In genomic region chr16:86494565-86495356, GRCh38 we compare ENCODE assay signal across 23 cellular contexts. TPM values are rescaled to one million over a fixed set of nuclear protein-coding genes. Genes with fewer than 3 reads are reported as not detected.
DNase-seq lines count a peak whose midpoint lies in the region; TF ChIP-seq lines count a peak whose summit lies in the region.
"Had no signal": no experiment of that assay in that cellular context is flagged by ENCODE, and none has a peak within 500 bp of the region (broad histone marks: within the 10 kb centered on the region; RNA-seq: fewer than 3 reads in every experiment).

No MANE protein-coding gene starts in this region.

- no peaks in the 10 kb centered on the region for H3F3A ChIP-seq in neural cell (ENCODE audit: insufficient read depth, low read length, poor library complexity, severe bottlenecking)

- H4K20me1 ChIP-seq in neural cell (ENCODE audit: insufficient read depth): no peaks in the 10 kb centered on the region

- TF ChIP-seq RAD21 in neural cell (conservative IDR thresholded peaks at IDR 0.05): no peak

- no peaks in the 10 kb centered on the region for H3K36me3 ChIP-seq in neural cell (ENCODE audit: insufficient read depth, low read length)
- H3K36me3 ChIP-seq in suprapubic skin: no peaks in the 10 kb centered on the region
- H3K36me3 ChIP-seq: heart left ventricle, right atrium auricular region had no signal

- TF ChIP-seq POLR2A in suprapubic skin (IDR thresholded peaks at IDR 0.05): no peak

- 8% methylated on average over 49 of the region's 54 CpGs for WGBS in suprapubic skin

- TF ChIP-seq CTCF in glutamatergic neuron (IDR thresholded peaks at IDR 0.05; ENCODE audit: partially characterized antibody, unreplicated experiment) (no peak), neural cell (IDR thresholded peaks at IDR 0.05; ENCODE audit: poor library complexity, severe bottlenecking) (no peak), suprapubic skin (IDR thresholded peaks at IDR 0.05) (no peak)

- no peak overlapping the region for H3K4me2 ChIP-seq in neural cell (ENCODE audit: low read length)

- peak overlapping the region in 2 of 3 donors; percentile 19 to 39 for H3K27ac Mint-ChIP-seq in IgD-negative memory B cell
- no peak overlapping the region for H3K27ac Mint-ChIP-seq in glutamatergic neuron (ENCODE audit: unreplicated experiment)
- H3K27ac Mint-ChIP-seq: activated CD4-positive, alpha-beta memory T cell treated with anti-CD3 and anti-CD28 coated beads, Interleukin-2, amount 10 ng/mL, durations not matched to agents 7 days and 5 days had no signal

- H3K27ac ChIP-seq in neural cell (ENCODE audit: low read length) (no peak overlapping the region), suprapubic skin (no peak overlapping the region)
- H3K27ac ChIP-seq: right atrium auricular region had no signal

- H3K4me3 ChIP-seq in neural cell (ENCODE audit: low read length): peak overlapping the region; percentile 48
- H3K4me3 ChIP-seq in suprapubic skin: no peak overlapping the region
- H3K4me3 ChIP-seq: heart left ventricle, K562, right atrium auricular region had no signal

- H3K4me3 Mint-ChIP-seq in IgD-negative memory B cell (peak overlapping the region in 1 of 4 donors; percentile 8), glutamatergic neuron (ENCODE audit: unreplicated experiment) (no peak overlapping the region)
- H3K4me3 Mint-ChIP-seq: activated CD4-positive, alpha-beta memory T cell treated with anti-CD3 and anti-CD28 coated beads, Interleukin-2, amount 10 ng/mL, durations not matched to agents 7 days and 5 days had no signal

- H3K27me3 Mint-ChIP-seq in IgD-negative memory B cell (peaks cover 64% of the 10 kb centered on the region), glutamatergic neuron (ENCODE audit: unreplicated experiment) (peaks cover 38% of the 10 kb centered on the region)

- no peaks in the 10 kb centered on the region for H3K79me2 ChIP-seq in neural cell (replicated peaks; ENCODE audit: insufficient read depth, low read length)

- DNase-seq in glutamatergic neuron (peak; percentile 30), suprapubic skin (ENCODE audit: low spot score in 2 of 2) (no peak), SHP77 (lab: John Stamatoyannopoulos, UW) (no peak), glomerular visceral epithelial cell (ENCODE audit: extremely low spot score) (no peak)
- DNase-seq in activated CD4-positive, alpha-beta T cell treated with anti-CD3 and anti-CD28 coated beads for 4 hours: no peak
- DNase-seq in activated CD8-positive, alpha-beta memory T cell treated with anti-CD3 and anti-CD28 coated beads for 24 hours: no peak
- DNase-seq: activated CD4-positive, alpha-beta memory T cell treated with anti-CD3 and anti-CD28 coated beads, Interleukin-2, amount 10 ng/mL, durations not matched to agents 7 days and 5 days; activated gamma-delta T cell; cortex of kidney; DMS 273 treated with DMSO at 0.1 percent for 48 hours; HCEC 1CT; heart left ventricle; left ventricle myocardium superior; NCI-H1436 treated with DMSO at 0.1 percent for 48 hours; NCI-H524; occipital lobe; stimulated activated CD8-positive, alpha-beta memory T cell treated with anti-CD3 and anti-CD28 coated beads, Interleukin-4, amount 100 ng/mL, for 48 hours; T-helper 9 cell had no signal

- TF ChIP-seq EP300 in neural cell (conservative IDR thresholded peaks at IDR 0.05; ENCODE audit: poor library complexity, severe bottlenecking): no peak
- TF ChIP-seq EP300 in suprapubic skin (IDR thresholded peaks at IDR 0.05): peak; percentile 37

- no peak overlapping the region for H2AFZ ChIP-seq in neural cell (ENCODE audit: low read depth, low read length)

- H3K9me3 Mint-ChIP-seq in IgD-negative memory B cell (no peaks in the 10 kb centered on the region), glutamatergic neuron (ENCODE audit: unreplicated experiment) (peaks cover 12% of the 10 kb centered on the region)
- H3K9me3 Mint-ChIP-seq: activated CD4-positive, alpha-beta memory T cell treated with anti-CD3 and anti-CD28 coated beads, Interleukin-2, amount 10 ng/mL, durations not matched to agents 7 days and 5 days had no signal

- peaks cover 2% of the 10 kb centered on the region for H3K36me3 Mint-ChIP-seq in IgD-negative memory B cell
- peaks cover 8% of the 10 kb centered on the region for H3K36me3 Mint-ChIP-seq in glutamatergic neuron (ENCODE audit: unreplicated experiment)

- H3K9ac ChIP-seq in neural cell (ENCODE audit: low read length): no peak overlapping the region

- H3K4me1 ChIP-seq in suprapubic skin: peaks cover 23% of the 10 kb centered on the region

- H3K9me3 ChIP-seq in neural cell (ENCODE audit: low read length) (no peaks in the 10 kb centered on the region), suprapubic skin (no peaks in the 10 kb centered on the region)
- H3K9me3 ChIP-seq: heart left ventricle, right atrium auricular region had no signal

- peaks cover 100% of the 10 kb centered on the region for H3K27me3 ChIP-seq in neural cell (ENCODE audit: insufficient read depth, low read depth, low read length)
- peaks cover 100% of the 10 kb centered on the region for H3K27me3 ChIP-seq in suprapubic skin

- H3K9me2 ChIP-seq in neural cell (ENCODE audit: insufficient read depth, low read length): no peaks in the 10 kb centered on the region

- H3K4me1 Mint-ChIP-seq in IgD-negative memory B cell (peaks cover 1 to 5% (median 2%) of the 10 kb centered on the region in 3 donors), glutamatergic neuron (ENCODE audit: low read depth, unreplicated experiment) (peaks cover 6% of the 10 kb centered on the region)
- H3K4me1 Mint-ChIP-seq: activated CD4-positive, alpha-beta memory T cell treated with anti-CD3 and anti-CD28 coated beads, Interleukin-2, amount 10 ng/mL, durations not matched to agents 7 days and 5 days had no signal

TF ChIP-seq in neural cell, 6 proteins besides CTCF, POLR2A, EP300 and RAD21:
- peak; percentile 78 for TF ChIP-seq EZH2 (IDR thresholded peaks at IDR 0.05; ENCODE audit: borderline replicate concordance, insufficient read depth, low read length, poor library complexity, severe bottlenecking)
- TF ChIP-seq REST (IDR thresholded peaks at IDR 0.05; ENCODE audit: borderline replicate concordance): no peak

RNA-seq across cellular contexts. Expression of gene FOXF1, which starts 15.6 kb away (rescaled TPM):
- not detected for polyA plus RNA-seq in IgD-negative memory B cell
- not detected for total RNA-seq in glutamatergic neuron (ENCODE audit: unreplicated experiment)
- not detected in 2 replicates for polyA plus RNA-seq in neural cell
- not detected in 2 replicates for polyA minus RNA-seq in neural cell
- total RNA-seq in suprapubic skin: under 1 TPM in 3 of 4 donors, not detected in 1; 0.11 to 0.59 (median 0.21) TPM
- total RNA-seq: activated CD4-positive, alpha-beta memory T cell treated with anti-CD3 and anti-CD28 coated beads, Interleukin-2, amount 10 ng/mL, durations not matched to agents 7 days and 5 days; myocyte had no signal
- polyA plus RNA-seq: K562 had no signal
